Comparison of ENCODE assay signal across 3 cellular contexts in the genomic region with DNA sequence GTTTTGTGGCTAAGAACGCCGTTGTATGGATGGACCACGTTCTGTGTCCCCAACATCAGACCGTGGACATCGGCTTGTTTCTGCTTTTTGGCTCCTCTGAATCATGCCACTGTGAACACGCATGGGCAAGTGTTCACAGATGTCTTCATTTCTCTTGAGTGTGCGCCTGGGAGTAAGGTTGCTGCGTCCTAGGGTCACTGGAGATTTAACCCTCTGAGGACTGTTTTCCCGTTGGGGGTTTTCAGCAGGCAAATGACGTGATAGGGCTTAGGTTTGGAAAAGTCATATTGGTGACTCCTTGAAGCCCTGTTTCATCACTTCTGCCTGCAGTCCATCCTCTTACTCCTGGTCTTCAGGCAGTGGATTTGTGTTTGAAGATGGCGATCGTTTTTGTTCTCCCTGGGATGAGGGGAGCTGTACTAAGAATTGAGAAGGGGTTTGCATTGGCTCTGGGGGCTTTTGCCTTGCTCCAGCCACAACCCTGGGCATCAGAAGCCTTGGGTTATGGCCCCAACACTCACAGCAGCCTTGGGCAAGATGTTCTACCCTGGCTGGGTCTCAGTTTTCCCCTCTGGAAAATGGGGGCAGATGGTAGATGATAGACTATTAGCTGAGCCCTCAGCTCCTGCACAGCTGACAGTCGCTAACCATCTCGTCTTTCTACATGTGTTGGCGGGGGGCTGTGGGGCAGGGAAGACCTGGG.
TF ChIP-seq lines count a peak whose summit lies in the region.

No MANE protein-coding gene starts in this region.

TF ChIP-seq in A549, 52 proteins besides CTCF, POLR2A, EP300 and RAD21:
- TF ChIP-seq KDM1A (IDR thresholded peaks at IDR 0.05; ENCODE audit: low read depth) (peak; percentile 73; the same call in 1 of the 2 replicates), ZSCAN20 (CRISPR knock-in tag; IDR thresholded peaks at IDR 0.05) (no peak)
TF ChIP-seq in A549: peak in this region for 1.

TF ChIP-seq in IMR-90, 13 proteins besides CTCF, POLR2A, EP300 and RAD21:
- no peak for TF ChIP-seq CHD1 (IDR thresholded peaks at IDR 0.05; ENCODE audit: low read depth, low read length)
- TF ChIP-seq BHLHE40 (IDR thresholded peaks at IDR 0.05; ENCODE audit: low read depth, low read length): no peak
- no peak for TF ChIP-seq MAFK (IDR thresholded peaks at IDR 0.05; ENCODE audit: low read depth, low read length)
- no peak for TF ChIP-seq CEBPB (IDR thresholded peaks at IDR 0.05; ENCODE audit: low read depth, low read length)
- TF ChIP-seq, protein P1, sequence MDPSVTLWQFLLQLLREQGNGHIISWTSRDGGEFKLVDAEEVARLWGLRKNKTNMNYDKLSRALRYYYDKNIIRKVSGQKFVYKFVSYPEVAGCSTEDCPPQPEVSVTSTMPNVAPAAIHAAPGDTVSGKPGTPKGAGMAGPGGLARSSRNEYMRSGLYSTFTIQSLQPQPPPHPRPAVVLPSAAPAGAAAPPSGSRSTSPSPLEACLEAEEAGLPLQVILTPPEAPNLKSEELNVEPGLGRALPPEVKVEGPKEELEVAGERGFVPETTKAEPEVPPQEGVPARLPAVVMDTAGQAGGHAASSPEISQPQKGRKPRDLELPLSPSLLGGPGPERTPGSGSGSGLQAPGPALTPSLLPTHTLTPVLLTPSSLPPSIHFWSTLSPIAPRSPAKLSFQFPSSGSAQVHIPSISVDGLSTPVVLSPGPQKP (IDR thresholded peaks at IDR 0.05; ENCODE audit: borderline replicate concordance, low read depth, low read length): no peak
- TF ChIP-seq RFX5 (IDR thresholded peaks at IDR 0.05; ENCODE audit: low read depth, low read length): no peak
- TF ChIP-seq FOS (IDR thresholded peaks at IDR 0.05; ENCODE audit: low read depth, low read length): no peak
- no peak for TF ChIP-seq RCOR1 (IDR thresholded peaks at IDR 0.05; ENCODE audit: insufficient replicate concordance, low read length)

TF ChIP-seq in H1, 55 proteins besides CTCF, POLR2A, EP300 and RAD21:
- TF ChIP-seq, protein P2, sequence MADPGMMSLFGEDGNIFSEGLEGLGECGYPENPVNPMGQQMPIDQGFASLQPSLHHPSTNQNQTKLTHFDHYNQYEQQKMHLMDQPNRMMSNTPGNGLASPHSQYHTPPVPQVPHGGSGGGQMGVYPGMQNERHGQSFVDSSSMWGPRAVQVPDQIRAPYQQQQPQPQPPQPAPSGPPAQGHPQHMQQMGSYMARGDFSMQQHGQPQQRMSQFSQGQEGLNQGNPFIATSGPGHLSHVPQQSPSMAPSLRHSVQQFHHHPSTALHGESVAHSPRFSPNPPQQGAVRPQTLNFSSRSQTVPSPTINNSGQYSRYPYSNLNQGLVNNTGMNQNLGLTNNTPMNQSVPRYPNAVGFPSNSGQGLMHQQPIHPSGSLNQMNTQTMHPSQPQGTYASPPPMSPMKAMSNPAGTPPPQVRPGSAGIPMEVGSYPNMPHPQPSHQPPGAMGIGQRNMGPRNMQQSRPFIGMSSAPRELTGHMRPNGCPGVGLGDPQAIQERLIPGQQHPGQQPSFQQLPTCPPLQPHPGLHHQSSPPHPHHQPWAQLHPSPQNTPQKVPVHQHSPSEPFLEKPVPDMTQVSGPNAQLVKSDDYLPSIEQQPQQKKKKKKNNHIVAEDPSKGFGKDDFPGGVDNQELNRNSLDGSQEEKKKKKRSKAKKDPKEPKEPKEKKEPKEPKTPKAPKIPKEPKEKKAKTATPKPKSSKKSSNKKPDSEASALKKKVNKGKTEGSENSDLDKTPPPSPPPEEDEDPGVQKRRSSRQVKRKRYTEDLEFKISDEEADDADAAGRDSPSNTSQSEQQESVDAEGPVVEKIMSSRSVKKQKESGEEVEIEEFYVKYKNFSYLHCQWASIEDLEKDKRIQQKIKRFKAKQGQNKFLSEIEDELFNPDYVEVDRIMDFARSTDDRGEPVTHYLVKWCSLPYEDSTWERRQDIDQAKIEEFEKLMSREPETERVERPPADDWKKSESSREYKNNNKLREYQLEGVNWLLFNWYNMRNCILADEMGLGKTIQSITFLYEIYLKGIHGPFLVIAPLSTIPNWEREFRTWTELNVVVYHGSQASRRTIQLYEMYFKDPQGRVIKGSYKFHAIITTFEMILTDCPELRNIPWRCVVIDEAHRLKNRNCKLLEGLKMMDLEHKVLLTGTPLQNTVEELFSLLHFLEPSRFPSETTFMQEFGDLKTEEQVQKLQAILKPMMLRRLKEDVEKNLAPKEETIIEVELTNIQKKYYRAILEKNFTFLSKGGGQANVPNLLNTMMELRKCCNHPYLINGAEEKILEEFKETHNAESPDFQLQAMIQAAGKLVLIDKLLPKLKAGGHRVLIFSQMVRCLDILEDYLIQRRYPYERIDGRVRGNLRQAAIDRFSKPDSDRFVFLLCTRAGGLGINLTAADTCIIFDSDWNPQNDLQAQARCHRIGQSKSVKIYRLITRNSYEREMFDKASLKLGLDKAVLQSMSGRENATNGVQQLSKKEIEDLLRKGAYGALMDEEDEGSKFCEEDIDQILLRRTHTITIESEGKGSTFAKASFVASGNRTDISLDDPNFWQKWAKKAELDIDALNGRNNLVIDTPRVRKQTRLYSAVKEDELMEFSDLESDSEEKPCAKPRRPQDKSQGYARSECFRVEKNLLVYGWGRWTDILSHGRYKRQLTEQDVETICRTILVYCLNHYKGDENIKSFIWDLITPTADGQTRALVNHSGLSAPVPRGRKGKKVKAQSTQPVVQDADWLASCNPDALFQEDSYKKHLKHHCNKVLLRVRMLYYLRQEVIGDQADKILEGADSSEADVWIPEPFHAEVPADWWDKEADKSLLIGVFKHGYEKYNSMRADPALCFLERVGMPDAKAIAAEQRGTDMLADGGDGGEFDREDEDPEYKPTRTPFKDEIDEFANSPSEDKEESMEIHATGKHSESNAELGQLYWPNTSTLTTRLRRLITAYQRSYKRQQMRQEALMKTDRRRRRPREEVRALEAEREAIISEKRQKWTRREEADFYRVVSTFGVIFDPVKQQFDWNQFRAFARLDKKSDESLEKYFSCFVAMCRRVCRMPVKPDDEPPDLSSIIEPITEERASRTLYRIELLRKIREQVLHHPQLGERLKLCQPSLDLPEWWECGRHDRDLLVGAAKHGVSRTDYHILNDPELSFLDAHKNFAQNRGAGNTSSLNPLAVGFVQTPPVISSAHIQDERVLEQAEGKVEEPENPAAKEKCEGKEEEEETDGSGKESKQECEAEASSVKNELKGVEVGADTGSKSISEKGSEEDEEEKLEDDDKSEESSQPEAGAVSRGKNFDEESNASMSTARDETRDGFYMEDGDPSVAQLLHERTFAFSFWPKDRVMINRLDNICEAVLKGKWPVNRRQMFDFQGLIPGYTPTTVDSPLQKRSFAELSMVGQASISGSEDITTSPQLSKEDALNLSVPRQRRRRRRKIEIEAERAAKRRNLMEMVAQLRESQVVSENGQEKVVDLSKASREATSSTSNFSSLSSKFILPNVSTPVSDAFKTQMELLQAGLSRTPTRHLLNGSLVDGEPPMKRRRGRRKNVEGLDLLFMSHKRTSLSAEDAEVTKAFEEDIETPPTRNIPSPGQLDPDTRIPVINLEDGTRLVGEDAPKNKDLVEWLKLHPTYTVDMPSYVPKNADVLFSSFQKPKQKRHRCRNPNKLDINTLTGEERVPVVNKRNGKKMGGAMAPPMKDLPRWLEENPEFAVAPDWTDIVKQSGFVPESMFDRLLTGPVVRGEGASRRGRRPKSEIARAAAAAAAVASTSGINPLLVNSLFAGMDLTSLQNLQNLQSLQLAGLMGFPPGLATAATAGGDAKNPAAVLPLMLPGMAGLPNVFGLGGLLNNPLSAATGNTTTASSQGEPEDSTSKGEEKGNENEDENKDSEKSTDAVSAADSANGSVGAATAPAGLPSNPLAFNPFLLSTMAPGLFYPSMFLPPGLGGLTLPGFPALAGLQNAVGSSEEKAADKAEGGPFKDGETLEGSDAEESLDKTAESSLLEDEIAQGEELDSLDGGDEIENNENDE (IDR thresholded peaks at IDR 0.05; ENCODE audit: insufficient replicate concordance, low read length): no peak
- no peak for TF ChIP-seq EZH2 (IDR thresholded peaks at IDR 0.05; ENCODE audit: low read depth, low read length, severe bottlenecking)
- no peak for TF ChIP-seq TCF12 (IDR thresholded peaks at IDR 0.05; ENCODE audit: low read depth, low read length)
- TF ChIP-seq, protein P3, sequence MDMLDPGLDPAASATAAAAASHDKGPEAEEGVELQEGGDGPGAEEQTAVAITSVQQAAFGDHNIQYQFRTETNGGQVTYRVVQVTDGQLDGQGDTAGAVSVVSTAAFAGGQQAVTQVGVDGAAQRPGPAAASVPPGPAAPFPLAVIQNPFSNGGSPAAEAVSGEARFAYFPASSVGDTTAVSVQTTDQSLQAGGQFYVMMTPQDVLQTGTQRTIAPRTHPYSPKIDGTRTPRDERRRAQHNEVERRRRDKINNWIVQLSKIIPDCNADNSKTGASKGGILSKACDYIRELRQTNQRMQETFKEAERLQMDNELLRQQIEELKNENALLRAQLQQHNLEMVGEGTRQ (IDR thresholded peaks at IDR 0.05; ENCODE audit: low read length): no peak
- no peak for TF ChIP-seq CTBP2 (IDR thresholded peaks at IDR 0.05; ENCODE audit: borderline replicate concordance, insufficient read depth, insufficient read length, low read length)
- no peak for TF ChIP-seq SP2 (IDR thresholded peaks at IDR 0.05; ENCODE audit: low read length)
TF ChIP-seq in H1: peak in this region for 0.
